ENCODE assay signal across 4 cellular contexts in the genomic region with DNA sequence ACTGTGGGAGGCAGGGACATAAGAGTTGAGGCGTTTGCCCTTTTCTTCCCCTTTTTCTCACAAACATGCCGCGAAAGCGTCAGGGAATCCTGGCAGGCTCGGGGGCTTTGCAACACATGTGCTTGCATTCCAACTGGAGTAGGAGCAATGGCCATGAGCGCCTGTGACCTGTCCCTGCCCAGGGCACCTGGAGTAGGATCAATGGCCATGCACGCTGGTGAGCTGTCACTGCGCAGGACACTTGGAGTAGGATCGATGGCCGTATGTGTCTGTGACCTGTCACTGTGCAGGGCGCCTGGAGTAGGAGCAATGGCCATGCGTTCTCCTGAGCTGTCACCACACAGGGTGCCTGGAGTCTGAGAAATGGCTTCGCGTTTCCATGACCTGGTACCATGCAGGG. TPM values are rescaled to one million over a fixed set of nuclear protein-coding genes. Genes with fewer than 3 reads are reported as not detected.
"Had no signal": no experiment of that assay in that cellular context is flagged by ENCODE, and none has a peak within 500 bp of the region (broad histone marks: within the 10 kb centered on the region; RNA-seq: fewer than 3 reads in every experiment).

No MANE protein-coding gene starts in this region.

RNA-seq across cellular contexts. Expression of a gene that starts 51.2 kb away (rescaled TPM):
- total RNA-seq: HT-29 had no signal

RNA-seq across cellular contexts. Expression of a gene that starts 55.6 kb away (rescaled TPM):
- total RNA-seq: HepG2, HT-29, IMR-90 had no signal
- polyA plus RNA-seq: HepG2, IgD-negative memory B cell, IMR-90 had no signal
